In genomic region chr15:58475573-58476524, GRCh38 we compare ENCODE assay signal across 9 cellular contexts. TPM values are rescaled to one million over a fixed set of nuclear protein-coding genes. Genes with fewer than 3 reads are reported as not detected.
A peak's percentile ranks its signal among the peaks of the same experiment; 100 is the strongest.
DNase-seq lines count a peak whose midpoint lies in the region; ATAC-seq and TF ChIP-seq lines count a peak whose summit lies in the region.
"Had no signal": no experiment of that assay in that cellular context is flagged by ENCODE, and none has a peak within 500 bp of the region (broad histone marks: within the 10 kb centered on the region; RNA-seq: fewer than 3 reads in every experiment).

No MANE protein-coding gene starts in this region.

- H3K27ac Mint-ChIP-seq in activated T-cell treated with anti-CD3 and anti-CD28 coated beads, Interleukin-2, amount 50 U/mL, for 24 hours: peak overlapping the region; percentile 6
- H3K27ac Mint-ChIP-seq: memory B cell had no signal

- no peak for ATAC-seq in HG03342 (IDR thresholded peaks at IDR 0.05; ENCODE audit: unreplicated experiment)

- DNase-seq in activated T-cell treated with anti-CD3 and anti-CD28 coated beads, Interleukin-2, amount 50 U/mL, for 24 hours: no peak
- DNase-seq in activated T-cell treated with anti-CD3 and anti-CD28 coated beads for 4 hours (no peak), NCI-H774 (lab: John Stamatoyannopoulos, UW) (peak; percentile 62), dermis microvascular lymphatic vessel endothelial cell (ENCODE audit: low read depth in 2 of 2) (peak; percentile 86 to 97), pons (ENCODE audit: low spot score) (peak; percentile 29), erythroblast (lab: John Stamatoyannopoulos, UW) (no peak)
- DNase-seq in stimulated activated CD4-positive, alpha-beta T cell treated with anti-CD3 and anti-CD28 coated beads, Interleukin-4, amount 100 ng/mL, for 1 hour: no peak

- no peak for TF ChIP-seq POLR2A in erythroblast (IDR thresholded peaks at IDR 0.05; ENCODE audit: low read length)

- no peaks in the 10 kb centered on the region for H3K9me3 Mint-ChIP-seq in activated T-cell treated with anti-CD3 and anti-CD28 coated beads, Interleukin-2, amount 50 U/mL, for 24 hours
- H3K9me3 Mint-ChIP-seq: memory B cell had no signal

- peaks cover 59% of the 10 kb centered on the region for H3K4me1 Mint-ChIP-seq in activated T-cell treated with anti-CD3 and anti-CD28 coated beads, Interleukin-2, amount 50 U/mL, for 24 hours (ENCODE audit: low read depth)

- H3K4me3 Mint-ChIP-seq in activated T-cell treated with anti-CD3 and anti-CD28 coated beads, Interleukin-2, amount 50 U/mL, for 24 hours: no peak overlapping the region
- H3K4me3 Mint-ChIP-seq: memory B cell had no signal

- H3K36me3 Mint-ChIP-seq in activated T-cell treated with anti-CD3 and anti-CD28 coated beads, Interleukin-2, amount 50 U/mL, for 24 hours (ENCODE audit: low read depth): no peaks in the 10 kb centered on the region
- H3K36me3 Mint-ChIP-seq: memory B cell had no signal

- H3K27me3 Mint-ChIP-seq in activated T-cell treated with anti-CD3 and anti-CD28 coated beads, Interleukin-2, amount 50 U/mL, for 24 hours: no peaks in the 10 kb centered on the region

RNA-seq across cellular contexts. Expression of gene LIPC, which starts 44.1 kb away (rescaled TPM):
- total RNA-seq in dermis microvascular lymphatic vessel endothelial cell: 0.13 and 0.38 TPM in 2 replicates

Comparison
In these comparisons a context has a peak if more than half of its experiments do, and no peak if none do; other contexts are left out.
1. DNase-seq: peak in NCI-H774 (single experiment), dermis microvascular lymphatic vessel endothelial cell (2 of 2) and pons (single experiment); none in activated T-cell treated with anti-CD3 and anti-CD28 coated beads, Interleukin-2, amount 50 U/mL, for 24 hours (single experiment), activated T-cell treated with anti-CD3 and anti-CD28 coated beads for 4 hours (single experiment), erythroblast (0 of 2) and stimulated activated CD4-positive, alpha-beta T cell treated with anti-CD3 and anti-CD28 coated beads, Interleukin-4, amount 100 ng/mL, for 1 hour (single experiment).